22 cellular contexts compared by ENCODE assay signal in the genomic region with DNA sequence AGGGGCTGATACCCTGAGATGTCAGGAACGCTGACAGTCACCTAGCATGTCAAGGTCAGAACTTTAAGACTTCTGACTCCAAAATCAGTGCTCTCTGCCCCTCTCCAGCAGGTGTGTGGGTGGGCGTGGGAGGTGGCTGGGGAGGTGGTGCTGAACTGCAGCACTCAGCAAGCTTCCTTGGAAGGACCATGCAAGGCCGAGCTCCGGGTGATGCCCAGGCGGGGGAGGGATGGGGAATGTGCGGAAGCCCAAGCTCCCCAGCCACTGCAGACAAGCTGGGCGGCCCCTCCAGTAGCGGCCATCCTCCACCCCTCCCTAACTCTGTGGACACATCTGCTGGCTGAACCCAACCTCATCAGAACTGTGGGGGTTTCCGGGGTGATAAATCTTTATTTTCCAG.
"Had no signal": no experiment of that assay in that cellular context is flagged by ENCODE, and none has a peak within 500 bp of the region (broad histone marks: within the 10 kb centered on the region; RNA-seq: fewer than 3 reads in every experiment).

No MANE protein-coding gene starts in this region.

- H3K36me3 Mint-ChIP-seq: IgD-negative memory B cell had no signal

- H3K4me3 Mint-ChIP-seq: IgD-negative memory B cell had no signal

- ATAC-seq: K562 had no signal

- H3K9me3 ChIP-seq: SK-N-SH had no signal

- H3K9me3 Mint-ChIP-seq: IgD-negative memory B cell had no signal

- DNase-seq: Kasumi-1, MM.1S, NCI-H1092 treated with DMSO at 0.1 percent for 48 hours, NCI-H1436, NCI-H187, NCI-H2029, NCI-H2081 treated with DMSO at 0.1 percent for 48 hours, NCI-H2171, NCI-H226, NCI-H446, NCI-H510A, NCI-H524 treated with DMSO at 0.1 percent for 48 hours, NCI-H69, NCI-H774, Right ventricle myocardium superior, RPMI8226, SIG-M5, SK-N-SH had no signal

- H3K4me3 ChIP-seq: K562 had no signal

- H3K27ac ChIP-seq: HL-60, KMS-11 had no signal
